Comparison of ENCODE assay signal across 19 cellular contexts in genomic region chr2:240739797-240740196, GRCh38. TPM values are rescaled to one million over a fixed set of nuclear protein-coding genes. Genes with fewer than 3 reads are reported as not detected.
DNase-seq lines count a peak whose midpoint lies in the region; ATAC-seq and TF ChIP-seq lines count a peak whose summit lies in the region.
"Had no signal": no experiment of that assay in that cellular context is flagged by ENCODE, and none has a peak within 500 bp of the region (broad histone marks: within the 10 kb centered on the region; RNA-seq: fewer than 3 reads in every experiment).

No MANE protein-coding gene starts in this region.

- TF ChIP-seq CTCF in RWPE2 (IDR thresholded peaks at IDR 0.05; ENCODE audit: poor library complexity, severe bottlenecking): no peak

- no peaks in the 10 kb centered on the region for H3K36me3 ChIP-seq in CD4-positive, alpha-beta memory T cell (ENCODE audit: insufficient read depth, low read length)
- no peaks in the 10 kb centered on the region for H3K36me3 ChIP-seq in RWPE2 (ENCODE audit: low read depth)

- no peak overlapping the region for H3K4me3 ChIP-seq in CD4-positive, alpha-beta memory T cell (ENCODE audit: low read length in 2 of 2)
- H3K4me3 ChIP-seq in RWPE2 (ENCODE audit: severe bottlenecking): no peak overlapping the region

- H3K9me3 ChIP-seq in CD4-positive, alpha-beta memory T cell (ENCODE audit: control insufficient read depth in 1 of 2, low read length in 2 of 2): no peaks in the 10 kb centered on the region
- no peaks in the 10 kb centered on the region for H3K9me3 ChIP-seq in RWPE2 (ENCODE audit: severe bottlenecking)

- intact Hi-C loops in CD4-positive, alpha-beta memory T cell (cut with micrococcal nuclease): no loop called here

- peaks cover 0 to 12% (median 5%) of the 10 kb centered on the region in 4 donors for H3K4me1 Mint-ChIP-seq in CD4-positive, alpha-beta memory T cell
- H3K4me1 Mint-ChIP-seq in naive thymus-derived CD8-positive, alpha-beta T cell: peaks cover 6 to 22% (median 8%) of the 10 kb centered on the region in 4 donors

- H3K27ac ChIP-seq in CD4-positive, alpha-beta memory T cell (ENCODE audit: low read depth, low read length): no peak overlapping the region
- peak overlapping the region; percentile 20 for H3K27ac ChIP-seq in RWPE2 (ENCODE audit: poor library complexity, severe bottlenecking)

- peak overlapping the region in 6 of 8 donors; percentile 20 to 64 (median 49) for H3K4me3 Mint-ChIP-seq in CD4-positive, alpha-beta memory T cell
- peak overlapping the region; percentile 34 to 71 (median 56) for H3K4me3 Mint-ChIP-seq in naive thymus-derived CD8-positive, alpha-beta T cell

- POLR2A ChIA-PET in CD4-positive, alpha-beta memory T cell (lab: Charles Lee; ENCODE audit: partially characterized antibody): no interaction called here
- POLR2A ChIA-PET in naive thymus-derived CD8-positive, alpha-beta T cell (lab: Charles Lee): no interaction called here

- H3K36me3 Mint-ChIP-seq in CD4-positive, alpha-beta memory T cell: no peaks in the 10 kb centered on the region
- H3K36me3 Mint-ChIP-seq in naive thymus-derived CD8-positive, alpha-beta T cell: no peaks in the 10 kb centered on the region

- ATAC-seq in RWPE2 (ENCODE audit: low read depth) (peak; percentile 58), HG03521 (IDR thresholded peaks at IDR 0.05; ENCODE audit: unreplicated experiment) (no peak), GM19463 (IDR thresholded peaks at IDR 0.05; ENCODE audit: unreplicated experiment) (no peak)
- peak; percentile 93 to 95 for ATAC-seq in naive thymus-derived CD8-positive, alpha-beta T cell

- H3K27me3 ChIP-seq in CD4-positive, alpha-beta memory T cell (ENCODE audit: insufficient read depth, low read length): no peaks in the 10 kb centered on the region
- no peaks in the 10 kb centered on the region for H3K27me3 ChIP-seq in RWPE2 (ENCODE audit: insufficient read depth, poor library complexity, severe bottlenecking)

- no peaks in the 10 kb centered on the region for H3K9me3 Mint-ChIP-seq in CD4-positive, alpha-beta memory T cell
- no peaks in the 10 kb centered on the region for H3K9me3 Mint-ChIP-seq in naive thymus-derived CD8-positive, alpha-beta T cell
- H3K9me3 Mint-ChIP-seq: activated T-helper 2 cell treated with anti-CD3 and anti-CD28 coated beads, Interferon-gamma antibody, Interleukin-2, Interleukin-4, amounts not matched to agents 10 μg/mL and 5 μg/mL and 100 μg/mL, durations not matched to agents 14 hours and 24 hours and 36 hours had no signal

- H3K27me3 Mint-ChIP-seq in CD4-positive, alpha-beta memory T cell: no peaks in the 10 kb centered on the region
- H3K27me3 Mint-ChIP-seq in naive thymus-derived CD8-positive, alpha-beta T cell: peaks cover 0 to 2% (median 0%) of the 10 kb centered on the region in 5 donors

- peak overlapping the region in 6 of 7 donors; percentile 12 to 72 (median 34) for H3K27ac Mint-ChIP-seq in CD4-positive, alpha-beta memory T cell
- H3K27ac Mint-ChIP-seq in naive thymus-derived CD8-positive, alpha-beta T cell: peak overlapping the region; percentile 65 to 92 (median 84)
- H3K27ac Mint-ChIP-seq: activated T-helper 2 cell treated with anti-CD3 and anti-CD28 coated beads, Interferon-gamma antibody, Interleukin-2, Interleukin-4, amounts not matched to agents 10 μg/mL and 5 μg/mL and 100 μg/mL, durations not matched to agents 14 hours and 24 hours and 36 hours had no signal

- CTCF ChIA-PET in CD4-positive, alpha-beta memory T cell (lab: Charles Lee; ENCODE audit: partially characterized antibody): interaction anchor here (1.3 kb wide), 1 partner anchor 226 kb away, joined by 4 read pairs; no protein-coding TSS in a partner anchor

- H3K4me1 ChIP-seq in CD4-positive, alpha-beta memory T cell (ENCODE audit: insufficient read depth, low read length): no peaks in the 10 kb centered on the region
- H3K4me1 ChIP-seq in RWPE2 (ENCODE audit: insufficient read depth, poor library complexity, severe bottlenecking): peaks cover 10% of the 10 kb centered on the region

- DNase-seq in CD4-positive, alpha-beta memory T cell: peak; percentile 3 to 71 (median 31)
- DNase-seq in RWPE2 (ENCODE audit: low spot score) (no peak), NCI-H226 (no peak), T1000 (lab: John Stamatoyannopoulos, UW) (no peak)
- DNase-seq in activated T-cell treated with anti-CD3 and anti-CD28 coated beads, Interleukin-2, amount 50 U/mL, for 1 hour: peak; percentile 48
- DNase-seq in naive thymus-derived CD8-positive, alpha-beta T cell: peak in 8 of 10 donors; percentile 10 to 79 (median 54)
- DNase-seq: AML-193, DMS79 treated with DMSO at 0.1 percent for 48 hours, foreskin melanocyte, mesendoderm, NCI-H187 had no signal

RNA-seq across cellular contexts. Expression of gene AQP12A, which starts 48.1 kb away (rescaled TPM):
- total RNA-seq in CD4-positive, alpha-beta memory T cell: not detected
- not detected for polyA plus RNA-seq in CD4-positive, alpha-beta memory T cell
- total RNA-seq in naive thymus-derived CD8-positive, alpha-beta T cell: not detected
- not detected for polyA plus RNA-seq in naive thymus-derived CD8-positive, alpha-beta T cell
- total RNA-seq: activated T-helper 2 cell treated with anti-CD3 and anti-CD28 coated beads, Interferon-gamma antibody, Interleukin-2, Interleukin-4, amounts not matched to agents 10 μg/mL and 5 μg/mL and 100 μg/mL, durations not matched to agents 14 hours and 24 hours and 36 hours; cardiac septum; LHCN-M2; osteocyte; RPMI7951; ureter had no signal

RNA-seq across cellular contexts. Expression of gene AQP12B, which starts 57.1 kb away (rescaled TPM):
- not detected for total RNA-seq in CD4-positive, alpha-beta memory T cell
- not detected for polyA plus RNA-seq in CD4-positive, alpha-beta memory T cell
- not detected for total RNA-seq in naive thymus-derived CD8-positive, alpha-beta T cell
- polyA plus RNA-seq in naive thymus-derived CD8-positive, alpha-beta T cell: not detected
- total RNA-seq: activated T-helper 2 cell treated with anti-CD3 and anti-CD28 coated beads, Interferon-gamma antibody, Interleukin-2, Interleukin-4, amounts not matched to agents 10 μg/mL and 5 μg/mL and 100 μg/mL, durations not matched to agents 14 hours and 24 hours and 36 hours; cardiac septum; LHCN-M2; osteocyte; RPMI7951; ureter had no signal

Comparison
In these comparisons a context has a peak if more than half of its experiments do, and no peak if none do; other contexts are left out.
1. DNase-seq: peak in CD4-positive, alpha-beta memory T cell (5 of 5), activated T-cell treated with anti-CD3 and anti-CD28 coated beads, Interleukin-2, amount 50 U/mL, for 1 hour (single experiment) and naive thymus-derived CD8-positive, alpha-beta T cell (8 of 10); none in RWPE2 (single experiment), NCI-H226 (single experiment) and T1000 (single experiment).
2. ATAC-seq: peak in RWPE2 (single experiment) and naive thymus-derived CD8-positive, alpha-beta T cell (2 of 2); none in HG03521 (single experiment) and GM19463 (single experiment).